Comparison of ENCODE assay signal across 12 cellular contexts in genomic region chr16:5089911-5090555, GRCh38. TPM values are rescaled to one million over a fixed set of nuclear protein-coding genes. Genes with fewer than 3 reads are reported as not detected.
"Had no signal": no experiment of that assay in that cellular context is flagged by ENCODE, and none has a peak within 500 bp of the region (broad histone marks: within the 10 kb centered on the region; RNA-seq: fewer than 3 reads in every experiment).

No MANE protein-coding gene starts in this region.

RNA-seq across cellular contexts. Expression of gene C16orf89, which starts 24.3 kb away (rescaled TPM):
- total RNA-seq: activated naive CD4-positive, alpha-beta T cell treated with anti-CD3 and anti-CD28 coated beads for 36 hours; activated naive CD4-positive, alpha-beta T cell treated with anti-CD3 and anti-CD28 coated beads, Interleukin-2, amount 50 U/mL, for 72 hours; activated naive CD8-positive, alpha-beta T cell treated with anti-CD3 and anti-CD28 coated beads for 36 hours; activated naive CD8-positive, alpha-beta T cell treated with anti-CD3 and anti-CD28 coated beads, Interleukin-2, amount 10 ng/mL, durations not matched to agents 7 days and 5 days; activated T-cell treated with anti-CD3 and anti-CD28 coated beads, Interleukin-2, amount 50 U/mL, for 4 hours; activated T-cell treated with anti-CD3 and anti-CD28 coated beads, Interleukin-2, amount 50 U/mL, for 72 hours; activated T-helper 1 cell treated with anti-CD3 and anti-CD28 coated beads, Interleukin-12 subunit alpha, Interleukin-12 subunit beta, Interleukin-2, Interleukin-4 antibody, amounts not matched to agents 30 ng/mL and 10 ng/mL and 1 ng/mL, durations not matched to agents 14 hours and 24 hours and 36 hours; activated T-helper 17 cell treated with anti-CD3 and anti-CD28 coated beads, Interleukin-2, amount 50 U/mL, for 72 hours; activated T-helper 2 cell treated with anti-CD3 and anti-CD28 coated beads, Interferon-gamma antibody, Interleukin-2, Interleukin-4, amounts not matched to agents 10 μg/mL and 5 μg/mL and 100 μg/mL, durations not matched to agents 14 hours and 24 hours and 36 hours; astrocyte; bronchial epithelial cell; cardiac muscle cell had no signal
